Comparison of ENCODE assay signal across 8 cellular contexts in the genomic region with DNA sequence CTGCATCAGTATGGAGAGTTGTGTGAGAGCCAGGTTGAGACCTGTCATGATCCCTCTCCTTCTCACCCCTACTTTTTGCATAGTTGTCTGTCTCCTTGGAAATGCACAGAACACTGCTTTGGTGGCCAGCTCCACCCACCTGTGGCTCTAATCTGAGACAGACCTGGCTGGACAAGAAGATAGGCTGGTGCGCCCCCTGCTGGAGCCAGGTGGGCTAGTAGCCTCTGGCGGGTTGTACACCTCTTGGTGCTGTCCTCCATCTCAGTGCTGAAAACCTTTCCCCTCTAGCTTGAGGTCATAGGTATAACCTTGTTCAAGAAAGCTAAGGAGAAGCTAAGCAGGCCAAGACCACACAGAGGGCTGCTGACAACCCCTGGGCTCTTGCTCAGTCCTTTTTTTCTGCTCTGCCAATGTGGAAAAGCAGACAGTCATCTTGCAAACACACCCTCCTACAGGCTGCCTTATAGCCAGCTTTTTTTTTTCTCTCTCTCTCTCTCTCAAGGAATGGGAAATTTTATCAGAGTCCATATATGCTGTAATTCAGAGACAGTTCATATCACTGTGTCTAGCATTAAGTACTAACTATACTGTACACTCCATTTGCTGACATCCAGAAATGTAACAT. TPM values are rescaled to one million over a fixed set of nuclear protein-coding genes. Genes with fewer than 3 reads are reported as not detected.
A peak's percentile ranks its signal among the peaks of the same experiment; 100 is the strongest.
DNase-seq lines count a peak whose midpoint lies in the region; ATAC-seq and TF ChIP-seq lines count a peak whose summit lies in the region.

No MANE protein-coding gene starts in this region.

- peak; percentile 71 for ATAC-seq in HG02588 (IDR thresholded peaks at IDR 0.05; ENCODE audit: unreplicated experiment)
- peak; percentile 92 for ATAC-seq in WTC11

- peak; percentile 88 for TF ChIP-seq CTCF in WTC11 (IDR thresholded peaks at IDR 0.05)

- POLR2A ChIA-PET in WTC11 (lab: Charles Lee) = interaction anchor here (1.5 kb wide), 1 partner anchor 59 kb away, joined by 5 read pairs; a partner anchor contains a TSS

- no peak overlapping the region for H3K27ac Mint-ChIP-seq in WTC11

- peak; percentile 2 for DNase-seq in activated naive CD4-positive, alpha-beta T cell treated with Interleukin-2 at 50 U/mL for 16 hours
- DNase-seq in activated naive CD4-positive, alpha-beta T cell (lab: John Stamatoyannopoulos, UW) = no peak
- DNase-seq in NCI-H1436 (lab: John Stamatoyannopoulos, UW) (peak; percentile 85), WTC11 (ENCODE audit: low spot score) (peak; percentile 98), germinal center (ENCODE audit: low spot score) (peak; percentile 63), retina (peak; percentile 64), H4 (ENCODE audit: low spot score) (no peak)

- H3K9me3 Mint-ChIP-seq in WTC11 = no peaks in the 10 kb centered on the region

- CTCF ChIA-PET in WTC11 (lab: Charles Lee) = interaction anchor here (0.6 to 2.3 kb wide), 61 partner anchors 9 to 1917 kb away, joined by 3 to 74 read pairs (median 4); a partner anchor contains a TSS

- H3K4me1 Mint-ChIP-seq in WTC11 = peaks cover 38% of the 10 kb centered on the region

- no peak overlapping the region for H3K4me3 Mint-ChIP-seq in WTC11

- no peaks in the 10 kb centered on the region for H3K36me3 Mint-ChIP-seq in WTC11

- H3K27me3 Mint-ChIP-seq in WTC11 (ENCODE audit: low read depth) = no peaks in the 10 kb centered on the region

TF ChIP-seq in WTC11, 78 proteins besides CTCF, POLR2A, EP300 and RAD21 (continues in another document):
- no peak for TF ChIP-seq HMGA2 (CRISPR knock-in tag; IDR thresholded peaks at IDR 0.05)
- TF ChIP-seq, protein P1, sequence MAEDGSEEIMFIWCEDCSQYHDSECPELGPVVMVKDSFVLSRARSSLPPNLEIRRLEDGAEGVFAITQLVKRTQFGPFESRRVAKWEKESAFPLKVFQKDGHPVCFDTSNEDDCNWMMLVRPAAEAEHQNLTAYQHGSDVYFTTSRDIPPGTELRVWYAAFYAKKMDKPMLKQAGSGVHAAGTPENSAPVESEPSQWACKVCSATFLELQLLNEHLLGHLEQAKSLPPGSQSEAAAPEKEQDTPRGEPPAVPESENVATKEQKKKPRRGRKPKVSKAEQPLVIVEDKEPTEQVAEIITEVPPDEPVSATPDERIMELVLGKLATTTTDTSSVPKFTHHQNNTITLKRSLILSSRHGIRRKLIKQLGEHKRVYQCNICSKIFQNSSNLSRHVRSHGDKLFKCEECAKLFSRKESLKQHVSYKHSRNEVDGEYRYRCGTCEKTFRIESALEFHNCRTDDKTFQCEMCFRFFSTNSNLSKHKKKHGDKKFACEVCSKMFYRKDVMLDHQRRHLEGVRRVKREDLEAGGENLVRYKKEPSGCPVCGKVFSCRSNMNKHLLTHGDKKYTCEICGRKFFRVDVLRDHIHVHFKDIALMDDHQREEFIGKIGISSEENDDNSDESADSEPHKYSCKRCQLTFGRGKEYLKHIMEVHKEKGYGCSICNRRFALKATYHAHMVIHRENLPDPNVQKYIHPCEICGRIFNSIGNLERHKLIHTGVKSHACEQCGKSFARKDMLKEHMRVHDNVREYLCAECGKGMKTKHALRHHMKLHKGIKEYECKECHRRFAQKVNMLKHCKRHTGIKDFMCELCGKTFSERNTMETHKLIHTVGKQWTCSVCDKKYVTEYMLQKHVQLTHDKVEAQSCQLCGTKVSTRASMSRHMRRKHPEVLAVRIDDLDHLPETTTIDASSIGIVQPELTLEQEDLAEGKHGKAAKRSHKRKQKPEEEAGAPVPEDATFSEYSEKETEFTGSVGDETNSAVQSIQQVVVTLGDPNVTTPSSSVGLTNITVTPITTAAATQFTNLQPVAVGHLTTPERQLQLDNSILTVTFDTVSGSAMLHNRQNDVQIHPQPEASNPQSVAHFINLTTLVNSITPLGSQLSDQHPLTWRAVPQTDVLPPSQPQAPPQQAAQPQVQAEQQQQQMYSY (CRISPR knock-in tag; IDR thresholded peaks at IDR 0.05) = no peak
- TF ChIP-seq, protein P2, sequence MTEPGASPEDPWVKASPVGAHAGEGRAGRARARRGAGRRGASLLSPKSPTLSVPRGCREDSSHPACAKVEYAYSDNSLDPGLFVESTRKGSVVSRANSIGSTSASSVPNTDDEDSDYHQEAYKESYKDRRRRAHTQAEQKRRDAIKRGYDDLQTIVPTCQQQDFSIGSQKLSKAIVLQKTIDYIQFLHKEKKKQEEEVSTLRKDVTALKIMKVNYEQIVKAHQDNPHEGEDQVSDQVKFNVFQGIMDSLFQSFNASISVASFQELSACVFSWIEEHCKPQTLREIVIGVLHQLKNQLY (CRISPR knock-in tag; IDR thresholded peaks at IDR 0.05) = peak; percentile 43; the same call in 1 of the 2 replicates
- no peak for TF ChIP-seq NR3C1 (CRISPR knock-in tag; conservative IDR thresholded peaks at IDR 0.05; ENCODE audit: low read depth)
- TF ChIP-seq, protein P3, sequence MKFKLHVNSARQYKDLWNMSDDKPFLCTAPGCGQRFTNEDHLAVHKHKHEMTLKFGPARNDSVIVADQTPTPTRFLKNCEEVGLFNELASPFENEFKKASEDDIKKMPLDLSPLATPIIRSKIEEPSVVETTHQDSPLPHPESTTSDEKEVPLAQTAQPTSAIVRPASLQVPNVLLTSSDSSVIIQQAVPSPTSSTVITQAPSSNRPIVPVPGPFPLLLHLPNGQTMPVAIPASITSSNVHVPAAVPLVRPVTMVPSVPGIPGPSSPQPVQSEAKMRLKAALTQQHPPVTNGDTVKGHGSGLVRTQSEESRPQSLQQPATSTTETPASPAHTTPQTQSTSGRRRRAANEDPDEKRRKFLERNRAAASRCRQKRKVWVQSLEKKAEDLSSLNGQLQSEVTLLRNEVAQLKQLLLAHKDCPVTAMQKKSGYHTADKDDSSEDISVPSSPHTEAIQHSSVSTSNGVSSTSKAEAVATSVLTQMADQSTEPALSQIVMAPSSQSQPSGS (CRISPR knock-in tag; IDR thresholded peaks at IDR 0.05; ENCODE audit: borderline replicate concordance, low read depth) = no peak
- TF ChIP-seq ZNF423 (CRISPR knock-in tag; IDR thresholded peaks at IDR 0.05) = no peak
- TF ChIP-seq FOXK1 (CRISPR knock-in tag; IDR thresholded peaks at IDR 0.05) = peak; percentile 53; the same call in 1 of the 2 replicates
- no peak for TF ChIP-seq IRF2 (CRISPR knock-in tag; IDR thresholded peaks at IDR 0.05; ENCODE audit: borderline replicate concordance, low read depth)
- no peak for TF ChIP-seq ZNF317 (CRISPR knock-in tag; IDR thresholded peaks at IDR 0.05; ENCODE audit: borderline replicate concordance, low read depth)
- TF ChIP-seq ZNF219 (CRISPR knock-in tag; IDR thresholded peaks at IDR 0.05; ENCODE audit: borderline replicate concordance) = no peak
- TF ChIP-seq, protein P4, sequence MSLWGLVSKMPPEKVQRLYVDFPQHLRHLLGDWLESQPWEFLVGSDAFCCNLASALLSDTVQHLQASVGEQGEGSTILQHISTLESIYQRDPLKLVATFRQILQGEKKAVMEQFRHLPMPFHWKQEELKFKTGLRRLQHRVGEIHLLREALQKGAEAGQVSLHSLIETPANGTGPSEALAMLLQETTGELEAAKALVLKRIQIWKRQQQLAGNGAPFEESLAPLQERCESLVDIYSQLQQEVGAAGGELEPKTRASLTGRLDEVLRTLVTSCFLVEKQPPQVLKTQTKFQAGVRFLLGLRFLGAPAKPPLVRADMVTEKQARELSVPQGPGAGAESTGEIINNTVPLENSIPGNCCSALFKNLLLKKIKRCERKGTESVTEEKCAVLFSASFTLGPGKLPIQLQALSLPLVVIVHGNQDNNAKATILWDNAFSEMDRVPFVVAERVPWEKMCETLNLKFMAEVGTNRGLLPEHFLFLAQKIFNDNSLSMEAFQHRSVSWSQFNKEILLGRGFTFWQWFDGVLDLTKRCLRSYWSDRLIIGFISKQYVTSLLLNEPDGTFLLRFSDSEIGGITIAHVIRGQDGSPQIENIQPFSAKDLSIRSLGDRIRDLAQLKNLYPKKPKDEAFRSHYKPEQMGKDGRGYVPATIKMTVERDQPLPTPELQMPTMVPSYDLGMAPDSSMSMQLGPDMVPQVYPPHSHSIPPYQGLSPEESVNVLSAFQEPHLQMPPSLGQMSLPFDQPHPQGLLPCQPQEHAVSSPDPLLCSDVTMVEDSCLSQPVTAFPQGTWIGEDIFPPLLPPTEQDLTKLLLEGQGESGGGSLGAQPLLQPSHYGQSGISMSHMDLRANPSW (CRISPR knock-in tag; conservative IDR thresholded peaks at IDR 0.05; ENCODE audit: low read depth) = no peak
- no peak for TF ChIP-seq EMX1 (CRISPR knock-in tag; IDR thresholded peaks at IDR 0.05)
- TF ChIP-seq, protein P5, sequence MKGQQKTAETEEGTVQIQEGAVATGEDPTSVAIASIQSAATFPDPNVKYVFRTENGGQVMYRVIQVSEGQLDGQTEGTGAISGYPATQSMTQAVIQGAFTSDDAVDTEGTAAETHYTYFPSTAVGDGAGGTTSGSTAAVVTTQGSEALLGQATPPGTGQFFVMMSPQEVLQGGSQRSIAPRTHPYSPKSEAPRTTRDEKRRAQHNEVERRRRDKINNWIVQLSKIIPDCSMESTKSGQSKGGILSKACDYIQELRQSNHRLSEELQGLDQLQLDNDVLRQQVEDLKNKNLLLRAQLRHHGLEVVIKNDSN (CRISPR knock-in tag; IDR thresholded peaks at IDR 0.05) = no peak; the same call in 1 of the 2 replicates
- no peak; the same call in 1 of the 2 replicates for TF ChIP-seq FOXP1 (CRISPR knock-in tag; IDR thresholded peaks at IDR 0.05; ENCODE audit: borderline replicate concordance)
- peak; percentile 84 for TF ChIP-seq SMAD3 (CRISPR knock-in tag; IDR thresholded peaks at IDR 0.05; ENCODE audit: borderline replicate concordance)
- TF ChIP-seq GRHL2 (CRISPR knock-in tag; IDR thresholded peaks at IDR 0.05; ENCODE audit: insufficient replicate concordance, severe bottlenecking) = no peak
- TF ChIP-seq, protein P6, sequence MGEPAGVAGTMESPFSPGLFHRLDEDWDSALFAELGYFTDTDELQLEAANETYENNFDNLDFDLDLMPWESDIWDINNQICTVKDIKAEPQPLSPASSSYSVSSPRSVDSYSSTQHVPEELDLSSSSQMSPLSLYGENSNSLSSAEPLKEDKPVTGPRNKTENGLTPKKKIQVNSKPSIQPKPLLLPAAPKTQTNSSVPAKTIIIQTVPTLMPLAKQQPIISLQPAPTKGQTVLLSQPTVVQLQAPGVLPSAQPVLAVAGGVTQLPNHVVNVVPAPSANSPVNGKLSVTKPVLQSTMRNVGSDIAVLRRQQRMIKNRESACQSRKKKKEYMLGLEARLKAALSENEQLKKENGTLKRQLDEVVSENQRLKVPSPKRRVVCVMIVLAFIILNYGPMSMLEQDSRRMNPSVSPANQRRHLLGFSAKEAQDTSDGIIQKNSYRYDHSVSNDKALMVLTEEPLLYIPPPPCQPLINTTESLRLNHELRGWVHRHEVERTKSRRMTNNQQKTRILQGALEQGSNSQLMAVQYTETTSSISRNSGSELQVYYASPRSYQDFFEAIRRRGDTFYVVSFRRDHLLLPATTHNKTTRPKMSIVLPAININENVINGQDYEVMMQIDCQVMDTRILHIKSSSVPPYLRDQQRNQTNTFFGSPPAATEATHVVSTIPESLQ (CRISPR knock-in tag; IDR thresholded peaks at IDR 0.05) = no peak

RNA-seq across cellular contexts. Expression of a gene that starts 58.8 kb away (rescaled TPM):
- total RNA-seq in WTC11 (2021) = 16.0 to 17.7 TPM (median 17.1 TPM) in 3 replicates
- 4.0 and 5.4 TPM in 2 replicates for total RNA-seq in H4 (2014; rRNA removed; shearing (Covaris generic))

Comparison
In these comparisons a context has a peak if more than half of its experiments do, and no peak if none do; other contexts are left out.
1. DNase-seq: peak in activated naive CD4-positive, alpha-beta T cell treated with Interleukin-2 at 50 U/mL for 16 hours (single experiment), NCI-H1436 (single experiment), WTC11 (single experiment), germinal center (single experiment) and retina (single experiment); none in activated naive CD4-positive, alpha-beta T cell (0 of 4) and H4 (single experiment).